In genomic region chr4:84753318-84753972, GRCh38 we compare ENCODE assay signal across 1 cellular context.
TF ChIP-seq lines count a peak whose summit lies in the region.

No MANE protein-coding gene starts in this region.

TF ChIP-seq in GM23338, 12 proteins besides CTCF, POLR2A, EP300 and RAD21 (continued from another document):
- no peak for TF ChIP-seq POLR2AphosphoS5 (IDR thresholded peaks at IDR 0.05; ENCODE audit: low read depth)
- TF ChIP-seq EZH2 (IDR thresholded peaks at IDR 0.05; ENCODE audit: low read depth, unreplicated experiment): no peak
- no peak for TF ChIP-seq STAT1 (IDR thresholded peaks at IDR 0.05; ENCODE audit: unreplicated experiment)
- TF ChIP-seq NANOG (IDR thresholded peaks at IDR 0.05; ENCODE audit: borderline replicate concordance): no peak
- no peak for TF ChIP-seq CREB1 (CRISPR knock-in tag; IDR thresholded peaks at IDR 0.05; ENCODE audit: low read depth)
- no peak for TF ChIP-seq EZH2phosphoT487 (IDR thresholded peaks at IDR 0.05; ENCODE audit: unreplicated experiment)
- no peak for TF ChIP-seq ZNF114 (CRISPR knock-in tag; IDR thresholded peaks at IDR 0.05)
- TF ChIP-seq ETS1 (IDR thresholded peaks at IDR 0.05): no peak
- no peak for TF ChIP-seq ZNF331 (CRISPR knock-in tag; IDR thresholded peaks at IDR 0.05; ENCODE audit: low read depth)
